10 cellular contexts compared by ENCODE assay signal in the genomic region with DNA sequence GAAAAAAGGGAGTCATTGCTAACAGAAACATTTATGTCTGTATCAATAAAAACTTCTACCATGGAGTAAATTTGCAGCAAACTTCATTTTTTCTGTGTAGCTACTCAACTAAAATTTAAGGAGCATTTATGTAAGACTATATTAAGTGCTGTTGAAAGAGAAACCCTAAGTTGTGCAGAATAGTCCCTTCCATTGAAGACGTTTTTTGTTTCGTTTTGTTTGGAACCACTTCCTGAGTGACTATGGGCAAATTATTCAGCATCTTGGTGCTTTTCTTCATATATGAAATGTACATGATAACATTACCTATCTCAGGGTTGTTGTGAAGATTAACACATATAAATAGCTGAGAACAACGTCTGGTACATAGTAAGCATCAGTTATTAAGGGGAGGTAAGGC. TPM values are rescaled to one million over a fixed set of nuclear protein-coding genes. Genes with fewer than 3 reads are reported as not detected.
DNase-seq lines count a peak whose midpoint lies in the region; ATAC-seq and TF ChIP-seq lines count a peak whose summit lies in the region.
"Had no signal": no experiment of that assay in that cellular context is flagged by ENCODE, and none has a peak within 500 bp of the region (broad histone marks: within the 10 kb centered on the region; RNA-seq: fewer than 3 reads in every experiment).

No MANE protein-coding gene starts in this region.

- H3K36me3 Mint-ChIP-seq in natural killer cell = no peaks in the 10 kb centered on the region

- peak; percentile 46 to 51 for ATAC-seq in activated CD4-positive, CD25-positive, alpha-beta regulatory T cell treated with anti-CD3 and anti-CD28 coated beads, Interleukin-2, amount 50 U/mL, for 24 hours
- ATAC-seq in GM21619 (IDR thresholded peaks at IDR 0.05; ENCODE audit: unreplicated experiment) (peak; percentile 75), HG03159 (IDR thresholded peaks at IDR 0.05; ENCODE audit: unreplicated experiment) (peak; percentile 78), natural killer cell (peak; percentile 71 to 78 (median 77)), SK-N-SH treated with all-trans-retinoic acid at 6 μM for 48 hours (no peak)
- ATAC-seq: sciatic nerve had no signal

- H3K4me3 Mint-ChIP-seq in natural killer cell = peak overlapping the region; percentile 66

- peaks cover 0 to 5% of the 10 kb centered on the region in 2 donors for H3K9me3 Mint-ChIP-seq in natural killer cell

- TF ChIP-seq CTCF in natural killer cell (IDR thresholded peaks at IDR 0.05) = no peak

- peak overlapping the region; percentile 4 to 74 for H3K27ac Mint-ChIP-seq in natural killer cell

- intact Hi-C loops in natural killer cell (cut with micrococcal nuclease) = no loop called here
- intact Hi-C loops in cardiac septum (cut with DNase I) = no loop called here

- H3K4me1 Mint-ChIP-seq in natural killer cell = peaks cover 33 to 55% of the 10 kb centered on the region in 2 donors

- DNase-seq in activated CD4-positive, CD25-positive, alpha-beta regulatory T cell (lab: John Stamatoyannopoulos, UW) = no peak
- DNase-seq in natural killer cell (no peak), NCI-H1694 treated with DMSO at 0.1 percent for 48 hours (lab: John Stamatoyannopoulos, UW) (no peak), cardiac septum (ENCODE audit: low spot score) (no peak)
- DNase-seq: activated naive CD4-positive, alpha-beta T cell treated with anti-CD3 and anti-CD28 coated beads, Interleukin-2, amount 50 U/mL, for 16 hours had no signal

- no peaks in the 10 kb centered on the region for H3K27me3 Mint-ChIP-seq in natural killer cell (ENCODE audit: low read depth in 2 of 2)

TF ChIP-seq in SK-N-SH treated with all-trans-retinoic acid at 6 μM for 48 hours, 23 proteins besides CTCF, POLR2A, EP300 and RAD21:
- TF ChIP-seq ZNF8 (CRISPR knock-in tag; IDR thresholded peaks at IDR 0.05) (no peak), CSDC2 (CRISPR knock-in tag; IDR thresholded peaks at IDR 0.05) (no peak), ZNF70 (CRISPR knock-in tag; IDR thresholded peaks at IDR 0.05) (no peak), ZC3H10 (CRISPR knock-in tag; IDR thresholded peaks at IDR 0.05) (no peak), ZFP30 (CRISPR knock-in tag; IDR thresholded peaks at IDR 0.05) (no peak), TCF4 (CRISPR knock-in tag; IDR thresholded peaks at IDR 0.05; ENCODE audit: borderline replicate concordance) (no peak), TOX (CRISPR knock-in tag; IDR thresholded peaks at IDR 0.05; ENCODE audit: borderline replicate concordance) (no peak), OSR1 (CRISPR knock-in tag; IDR thresholded peaks at IDR 0.05) (no peak), BACH2 (CRISPR knock-in tag; IDR thresholded peaks at IDR 0.05; ENCODE audit: borderline replicate concordance) (no peak)
- TF ChIP-seq, protein P1, sequence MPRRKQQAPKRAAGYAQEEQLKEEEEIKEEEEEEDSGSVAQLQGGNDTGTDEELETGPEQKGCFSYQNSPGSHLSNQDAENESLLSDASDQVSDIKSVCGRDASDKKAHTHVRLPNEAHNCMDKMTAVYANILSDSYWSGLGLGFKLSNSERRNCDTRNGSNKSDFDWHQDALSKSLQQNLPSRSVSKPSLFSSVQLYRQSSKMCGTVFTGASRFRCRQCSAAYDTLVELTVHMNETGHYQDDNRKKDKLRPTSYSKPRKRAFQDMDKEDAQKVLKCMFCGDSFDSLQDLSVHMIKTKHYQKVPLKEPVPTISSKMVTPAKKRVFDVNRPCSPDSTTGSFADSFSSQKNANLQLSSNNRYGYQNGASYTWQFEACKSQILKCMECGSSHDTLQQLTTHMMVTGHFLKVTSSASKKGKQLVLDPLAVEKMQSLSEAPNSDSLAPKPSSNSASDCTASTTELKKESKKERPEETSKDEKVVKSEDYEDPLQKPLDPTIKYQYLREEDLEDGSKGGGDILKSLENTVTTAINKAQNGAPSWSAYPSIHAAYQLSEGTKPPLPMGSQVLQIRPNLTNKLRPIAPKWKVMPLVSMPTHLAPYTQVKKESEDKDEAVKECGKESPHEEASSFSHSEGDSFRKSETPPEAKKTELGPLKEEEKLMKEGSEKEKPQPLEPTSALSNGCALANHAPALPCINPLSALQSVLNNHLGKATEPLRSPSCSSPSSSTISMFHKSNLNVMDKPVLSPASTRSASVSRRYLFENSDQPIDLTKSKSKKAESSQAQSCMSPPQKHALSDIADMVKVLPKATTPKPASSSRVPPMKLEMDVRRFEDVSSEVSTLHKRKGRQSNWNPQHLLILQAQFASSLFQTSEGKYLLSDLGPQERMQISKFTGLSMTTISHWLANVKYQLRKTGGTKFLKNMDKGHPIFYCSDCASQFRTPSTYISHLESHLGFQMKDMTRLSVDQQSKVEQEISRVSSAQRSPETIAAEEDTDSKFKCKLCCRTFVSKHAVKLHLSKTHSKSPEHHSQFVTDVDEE (CRISPR knock-in tag; IDR thresholded peaks at IDR 0.05) = no peak

RNA-seq across cellular contexts. Expression of a gene that starts 24.3 kb away (rescaled TPM):
- 10 to 100 TPM; 17.0 to 22.7 (median 17.4) TPM for total RNA-seq in natural killer cell
- 55.3 TPM for total RNA-seq in cardiac septum
